In genomic region chr2:233251306-233252116, GRCh38 we compare ENCODE assay signal across 8 cellular contexts. TPM values are rescaled to one million over a fixed set of nuclear protein-coding genes. Genes with fewer than 3 reads are reported as not detected.
DNase-seq lines count a peak whose midpoint lies in the region; ATAC-seq and TF ChIP-seq lines count a peak whose summit lies in the region.

TSS of gene ATG16L1 (plus strand) at chr2:233251673. CDS start at chr2:233251828, 155 bp downstream.

- H3K27me3 Mint-ChIP-seq in activated T-helper 17 cell treated with anti-CD3 and anti-CD28 coated beads, Interleukin-2, amount 50 U/mL, for 72 hours: no peaks in the 10 kb centered on the region
- H3K27me3 Mint-ChIP-seq in naive thymus-derived CD8-positive, alpha-beta T cell: no peaks in the 10 kb centered on the region

- H3K4me3 ChIP-seq in LNCaP clone FGC (ENCODE audit: low read depth, low read length) (peak within 1 kb of the TSS; percentile 93), fibroblast of lung (replicated peaks in 1 of 4; ENCODE audit: control extremely low read depth in 1 of 4, insufficient read depth in 1 of 4, low read depth in 3 of 4, low read length in 4 of 4) (peak within 1 kb of the TSS; percentile 78 to 95 (median 90))

- no peaks in the 10 kb centered on the region for H3K27me3 ChIP-seq in fibroblast of lung (ENCODE audit: control insufficient read depth, insufficient read depth, low read length)

- peak within 1 kb of the TSS; percentile 93 for H3K27ac Mint-ChIP-seq in activated T-helper 17 cell treated with anti-CD3 and anti-CD28 coated beads, Interleukin-2, amount 50 U/mL, for 72 hours
- H3K27ac Mint-ChIP-seq in naive thymus-derived CD8-positive, alpha-beta T cell: peak within 1 kb of the TSS; percentile 90 to 98 (median 94)

- H3K27ac ChIP-seq in RWPE1: peak within 1 kb of the TSS; percentile 81
- H3K27ac ChIP-seq in fibroblast of lung (ENCODE audit: insufficient read depth, low read length): peak within 1 kb of the TSS; percentile 73

- peak; percentile 97 for DNase-seq in ELR (ENCODE audit: low read depth)
- DNase-seq in H4 (ENCODE audit: low spot score): peak; percentile 93
- peak; percentile 74 for DNase-seq in LNCaP clone FGC (ENCODE audit: low read depth)
- peak; percentile 99 for DNase-seq in RWPE1 (ENCODE audit: low spot score)
- DNase-seq in fibroblast of lung (ENCODE audit: low read depth in 2 of 2): peak; percentile 95
- DNase-seq in naive thymus-derived CD8-positive, alpha-beta T cell: peak; percentile 83 to 96 (median 95)
- peak; percentile 90 to 95 (median 93) for DNase-seq in stimulated activated naive CD4-positive, alpha-beta T cell (lab: John Stamatoyannopoulos, UW)

- peak within 1 kb of the TSS; percentile 81 for H3K4me2 ChIP-seq in fibroblast of lung (ENCODE audit: extremely low read depth, insufficient read depth, low read length)

- no peaks in the 10 kb centered on the region for H3K9me3 Mint-ChIP-seq in activated T-helper 17 cell treated with anti-CD3 and anti-CD28 coated beads, Interleukin-2, amount 50 U/mL, for 72 hours
- no peaks in the 10 kb centered on the region for H3K9me3 Mint-ChIP-seq in naive thymus-derived CD8-positive, alpha-beta T cell

- peak; percentile 95 for TF ChIP-seq CTCF in LNCaP clone FGC (IDR thresholded peaks at IDR 0.05; ENCODE audit: control insufficient read depth, extremely low read depth, insufficient read depth)
- TF ChIP-seq CTCF in RWPE1 (conservative IDR thresholded peaks at IDR 0.05; ENCODE audit: low read depth): peak; percentile 96
- TF ChIP-seq CTCF in fibroblast of lung (conservative IDR thresholded peaks at IDR 0.05 in 1 of 2, IDR thresholded peaks at IDR 0.05 in 1 of 2; ENCODE audit: low read depth in 1 of 2, low read length in 2 of 2): peak; percentile 82 to 92

- H3K4me1 Mint-ChIP-seq in activated T-helper 17 cell treated with anti-CD3 and anti-CD28 coated beads, Interleukin-2, amount 50 U/mL, for 72 hours: peaks cover 47% of the 10 kb centered on the region
- H3K4me1 Mint-ChIP-seq in naive thymus-derived CD8-positive, alpha-beta T cell: peaks cover 32 to 82% (median 70%) of the 10 kb centered on the region in 4 donors

- peak within 1 kb of the TSS; percentile 91 for H2AFZ ChIP-seq in fibroblast of lung (ENCODE audit: low read length)

- POLR2A ChIA-PET in RWPE1 (lab: Yijun Ruan, JAX; ENCODE audit: low non-redundant PET): no interaction called here
- POLR2A ChIA-PET in naive thymus-derived CD8-positive, alpha-beta T cell (lab: Charles Lee): interaction anchor here (0.7 to 7.6 kb wide), 7 partner anchors 10 to 397 kb away, joined by 3 to 110 read pairs (median 4); partner anchors contain the start of genes DGKD and INPP5D

- H3K36me3 ChIP-seq in fibroblast of lung (ENCODE audit: control insufficient read depth, insufficient read depth, low read length): peaks cover 2% of the 10 kb centered on the region

- H3K9ac ChIP-seq in fibroblast of lung (ENCODE audit: insufficient read depth, low read length): peak within 1 kb of the TSS; percentile 87

- CTCF ChIA-PET in RWPE1 (lab: Yijun Ruan, JAX): interaction anchor here (0.5 to 1.6 kb wide), 26 partner anchors 9 to 1561 kb away, joined by 3 to 6 read pairs (median 3); partner anchors contain the start of gene INPP5D

- H3K36me3 Mint-ChIP-seq in activated T-helper 17 cell treated with anti-CD3 and anti-CD28 coated beads, Interleukin-2, amount 50 U/mL, for 72 hours (ENCODE audit: low read depth): peaks cover 32% of the 10 kb centered on the region
- peaks cover 0 to 29% (median 3%) of the 10 kb centered on the region in 3 donors for H3K36me3 Mint-ChIP-seq in naive thymus-derived CD8-positive, alpha-beta T cell

- peak; percentile 86 for ATAC-seq in activated T-helper 17 cell treated with anti-CD3 and anti-CD28 coated beads, Interleukin-2, amount 50 U/mL, for 72 hours (replicated peaks)
- peak; percentile 92 to 96 for ATAC-seq in naive thymus-derived CD8-positive, alpha-beta T cell

- H4K20me1 ChIP-seq in fibroblast of lung (ENCODE audit: control insufficient read depth, extremely low read depth, insufficient read depth, low read length): no peaks in the 10 kb centered on the region

- peak within 1 kb of the TSS; percentile 86 for H3K4me3 Mint-ChIP-seq in activated T-helper 17 cell treated with anti-CD3 and anti-CD28 coated beads, Interleukin-2, amount 50 U/mL, for 72 hours
- H3K4me3 Mint-ChIP-seq in naive thymus-derived CD8-positive, alpha-beta T cell: peak within 1 kb of the TSS; percentile 87 to 96 (median 92)

- peaks cover 37% of the 10 kb centered on the region for H3K79me2 ChIP-seq in fibroblast of lung (ENCODE audit: control insufficient read depth, insufficient read depth, low read length)

- H3K4me1 ChIP-seq in fibroblast of lung (ENCODE audit: control insufficient read depth, extremely low read depth, insufficient read depth, low read length): no peaks in the 10 kb centered on the region

- no peaks in the 10 kb centered on the region for H3K9me3 ChIP-seq in fibroblast of lung (ENCODE audit: control insufficient read depth, insufficient read depth, low read depth, low read length)

RNA-seq across cellular contexts. Expression of gene ATG16L1, which starts in this region (rescaled TPM):
- total RNA-seq in H4 (2014; rRNA removed; shearing (Covaris generic)): 26.6 and 30.6 TPM in 2 replicates
- 10 to 100 TPM; 24.5 to 34.1 TPM for total RNA-seq in activated T-helper 17 cell treated with anti-CD3 and anti-CD28 coated beads, Interleukin-2, amount 50 U/mL, for 72 hours
- total RNA-seq in fibroblast of lung: 27.2 and 33.7 TPM in 2 replicates
- 23.7 and 25.3 TPM in 2 replicates for polyA plus RNA-seq in fibroblast of lung
- 13.3 and 15.5 TPM in 2 replicates for polyA plus RNA-seq in fibroblast of lung (2012)
- polyA minus RNA-seq in fibroblast of lung (ENCODE audit: low replicate concordance): 12.4 and 21.3 TPM in 2 replicates
- 10 to 100 TPM; 76.4 to 78.5 TPM for total RNA-seq in naive thymus-derived CD8-positive, alpha-beta T cell
- polyA plus RNA-seq in naive thymus-derived CD8-positive, alpha-beta T cell: 10 to 100 TPM; 12.4 to 19.3 (median 15.7) TPM

Comparison
In these comparisons a context has a peak if more than half of its experiments do, and no peak if none do; other contexts are left out.
1. Peak in every context shown above with its lines: DNase-seq, ATAC-seq, H3K4me3 ChIP-seq and H3K27ac ChIP-seq.